ENCODE assay signal across 8 cellular contexts in the genomic region with DNA sequence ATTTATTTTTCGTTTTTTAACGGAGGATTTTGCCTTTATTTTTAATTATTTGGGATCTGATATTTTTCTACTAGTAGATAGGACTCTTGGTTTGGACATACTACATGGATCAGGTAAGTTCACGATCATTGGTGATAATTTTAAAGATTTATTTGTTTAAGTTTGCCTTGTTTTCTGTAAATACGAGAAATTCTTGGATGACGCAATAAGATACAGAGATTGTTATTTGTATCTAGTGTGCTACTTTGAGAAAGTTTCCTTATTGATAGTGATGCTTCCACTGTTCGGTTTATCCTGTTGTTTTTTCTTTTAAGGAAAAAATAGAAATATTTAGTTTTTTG. TPM values are rescaled to one million over a fixed set of nuclear protein-coding genes. Genes with fewer than 3 reads are reported as not detected.
DNase-seq lines count a peak whose midpoint lies in the region; ATAC-seq and TF ChIP-seq lines count a peak whose summit lies in the region.

No MANE protein-coding gene starts in this region.

- POLR2A ChIA-PET in CD8-positive, alpha-beta T cell (lab: Charles Lee), result interaction anchor here (0.7 to 10.1 kb wide), 19 partner anchors 8 to 103 kb away, joined by 3 to 319 read pairs (median 8); no protein-coding TSS in a partner anchor

- no peaks in the 10 kb centered on the region for H3K27me3 Mint-ChIP-seq in CD8-positive, alpha-beta T cell (ENCODE audit: low read depth)
- H3K27me3 Mint-ChIP-seq in effector memory CD8-positive, alpha-beta T cell, result no peaks in the 10 kb centered on the region
- H3K27me3 Mint-ChIP-seq in neural crest cell (ENCODE audit: low read depth), result peaks cover 18% of the 10 kb centered on the region

- no peak for DNase-seq in CD8-positive, alpha-beta T cell
- DNase-seq in NT2/D1 (ENCODE audit: low read depth, low spot score) (no peak), neural crest cell (ENCODE audit: low read depth, low spot score) (no peak), NCI-H1105 (lab: John Stamatoyannopoulos, UW) (no peak)
- DNase-seq in effector memory CD8-positive, alpha-beta T cell, result no peak

- H3K9ac ChIP-seq in NT2/D1 (ENCODE audit: insufficient read length, low read depth), result peak overlapping the region; percentile 85

- peak overlapping the region; percentile 99 for H3K27ac ChIP-seq in CD8-positive, alpha-beta T cell (ENCODE audit: low read depth, low read length)

- H3K36me3 Mint-ChIP-seq in CD8-positive, alpha-beta T cell, result peaks cover 72% of the 10 kb centered on the region
- peaks cover 91% of the 10 kb centered on the region for H3K36me3 Mint-ChIP-seq in effector memory CD8-positive, alpha-beta T cell (ENCODE audit: insufficient read depth)
- H3K36me3 Mint-ChIP-seq in neural crest cell (ENCODE audit: low read depth), result peaks cover 40% of the 10 kb centered on the region

- H3K9me3 ChIP-seq in CD8-positive, alpha-beta T cell (ENCODE audit: low read length), result no peaks in the 10 kb centered on the region
- H3K9me3 ChIP-seq in NT2/D1 (ENCODE audit: insufficient read depth, low read length), result no peaks in the 10 kb centered on the region

- peaks cover 4% of the 10 kb centered on the region for H3K36me3 ChIP-seq in CD8-positive, alpha-beta T cell (ENCODE audit: insufficient read depth, low read length)
- H3K36me3 ChIP-seq in NT2/D1 (ENCODE audit: insufficient read depth, insufficient read length, low read length), result peaks cover 52% of the 10 kb centered on the region

- H3K4me3 Mint-ChIP-seq in CD8-positive, alpha-beta T cell, result peak overlapping the region; percentile 94
- H3K4me3 Mint-ChIP-seq in effector memory CD8-positive, alpha-beta T cell, result peak overlapping the region; percentile 94 to 98
- H3K4me3 Mint-ChIP-seq in neural crest cell, result peak overlapping the region; percentile 95

- H3K9me3 Mint-ChIP-seq in CD8-positive, alpha-beta T cell, result peaks cover 12% of the 10 kb centered on the region
- peaks cover 2 to 10% of the 10 kb centered on the region in 2 donors for H3K9me3 Mint-ChIP-seq in effector memory CD8-positive, alpha-beta T cell
- H3K9me3 Mint-ChIP-seq in neural crest cell, result peaks cover 4% of the 10 kb centered on the region

- peaks cover 56% of the 10 kb centered on the region for H3K4me1 Mint-ChIP-seq in CD8-positive, alpha-beta T cell (ENCODE audit: low read depth)
- H3K4me1 Mint-ChIP-seq in effector memory CD8-positive, alpha-beta T cell (ENCODE audit: low read depth in 2 of 2), result peaks cover 35 to 53% of the 10 kb centered on the region in 2 donors
- peaks cover 60% of the 10 kb centered on the region for H3K4me1 Mint-ChIP-seq in neural crest cell

- H3K27ac Mint-ChIP-seq in CD8-positive, alpha-beta T cell, result peak overlapping the region; percentile 100
- H3K27ac Mint-ChIP-seq in effector memory CD8-positive, alpha-beta T cell, result peak overlapping the region; percentile 99 to 100
- peak overlapping the region; percentile 100 for H3K27ac Mint-ChIP-seq in neural crest cell (ENCODE audit: unreplicated experiment)

- H3K4me1 ChIP-seq in CD8-positive, alpha-beta T cell (ENCODE audit: insufficient read depth, low read length), result peaks cover 54% of the 10 kb centered on the region
- no peaks in the 10 kb centered on the region for H3K4me1 ChIP-seq in NT2/D1 (ENCODE audit: insufficient read depth, insufficient read length)

- ATAC-seq in CD8-positive, alpha-beta T cell, result no peak
- ATAC-seq in effector memory CD8-positive, alpha-beta T cell (replicated peaks), result no peak
- ATAC-seq in GM18868 (IDR thresholded peaks at IDR 0.05; ENCODE audit: unreplicated experiment) (no peak), GM19467 (IDR thresholded peaks at IDR 0.05; ENCODE audit: unreplicated experiment) (no peak), GM18870 (IDR thresholded peaks at IDR 0.05; ENCODE audit: unreplicated experiment) (no peak)

- CTCF ChIA-PET in CD8-positive, alpha-beta T cell (lab: Charles Lee), result interaction anchor here (0.7 to 4.7 kb wide), 11 partner anchors 12 to 103 kb away, joined by 3 to 33 read pairs (median 4); no protein-coding TSS in a partner anchor

- H3K4me3 ChIP-seq in CD8-positive, alpha-beta T cell (ENCODE audit: low read depth, low read length), result peak overlapping the region; percentile 88
- H3K4me3 ChIP-seq in NT2/D1 (ENCODE audit: insufficient read length, low read depth), result peak overlapping the region; percentile 73

- intact Hi-C loops in CD8-positive, alpha-beta T cell (cut with DNase I, micrococcal nuclease), result loop anchor here (1.0 to 2.0 kb wide), 5 partner anchors 16 to 91 kb away; no protein-coding TSS in a partner anchor

- TF ChIP-seq CTCF in CD8-positive, alpha-beta T cell (IDR thresholded peaks at IDR 0.05), result no peak
- no peak for TF ChIP-seq CTCF in neural crest cell (conservative IDR thresholded peaks at IDR 0.05)

- no peaks in the 10 kb centered on the region for H3K27me3 ChIP-seq in CD8-positive, alpha-beta T cell (ENCODE audit: insufficient read depth, low read length)
- H3K27me3 ChIP-seq in NT2/D1 (ENCODE audit: insufficient read depth, insufficient read length), result no peaks in the 10 kb centered on the region

RNA-seq across cellular contexts. Expression of a gene that starts 0.6 kb away (rescaled TPM):
- 100 to 1,000 TPM; 615 to 669 TPM for total RNA-seq in CD8-positive, alpha-beta T cell
- 93.4 and 103 TPM in 2 replicates for total RNA-seq in neural crest cell
